In the genomic region with DNA sequence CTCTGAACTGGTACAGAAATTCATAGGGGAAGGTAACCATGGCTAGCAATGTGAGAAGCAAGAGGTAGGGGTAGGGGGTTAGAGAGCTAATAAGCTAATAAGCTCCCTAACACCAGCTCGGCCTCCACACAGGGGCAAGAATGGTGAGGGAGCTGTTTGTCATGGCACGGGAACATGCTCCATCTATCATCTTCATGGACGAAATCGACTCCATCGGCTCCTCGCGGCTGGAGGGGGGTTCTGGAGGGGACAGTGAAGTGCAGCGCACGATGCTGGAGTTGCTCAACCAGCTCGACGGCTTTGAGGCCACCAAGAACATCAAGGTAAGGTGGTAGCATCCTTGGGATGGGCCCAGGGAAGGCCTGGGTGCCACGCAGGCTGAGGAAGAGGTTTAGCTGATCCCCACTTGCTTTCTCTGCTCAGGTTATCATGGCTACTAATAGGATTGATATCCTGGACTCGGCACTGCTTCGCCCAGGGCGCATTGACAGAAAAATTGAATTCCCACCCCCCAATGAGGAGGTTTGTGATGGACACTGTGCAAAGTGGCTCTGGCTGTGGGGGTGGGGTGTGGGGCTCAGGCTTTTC, we compare ENCODE assay signal across 19 cellular contexts. TPM values are rescaled to one million over a fixed set of nuclear protein-coding genes. Genes with fewer than 3 reads are reported as not detected.
DNase-seq lines count a peak whose midpoint lies in the region; ATAC-seq and TF ChIP-seq lines count a peak whose summit lies in the region.
"Had no signal": no experiment of that assay in that cellular context is flagged by ENCODE, and none has a peak within 500 bp of the region (broad histone marks: within the 10 kb centered on the region; RNA-seq: fewer than 3 reads in every experiment).

No MANE protein-coding gene starts in this region.

- no peaks in the 10 kb centered on the region for H3K9me3 ChIP-seq in OCI-LY7 (ENCODE audit: low read length)
- H3K9me3 ChIP-seq in spleen: no peaks in the 10 kb centered on the region
- H3K9me3 ChIP-seq: ovary had no signal

- WGBS in spleen, 5 donors: 85 to 89% (median 87%) methylated on average over 15 of the region's 15 CpGs

- peaks cover 26% of the 10 kb centered on the region for H3K79me2 ChIP-seq in OCI-LY7 (ENCODE audit: insufficient read depth, low read depth, low read length)

- no peaks in the 10 kb centered on the region for H4K20me1 ChIP-seq in OCI-LY7 (ENCODE audit: insufficient read depth, low read length)

- no peak overlapping the region for H2AFZ ChIP-seq in OCI-LY7 (ENCODE audit: low read length)

- H3K4me3 ChIP-seq in OCI-LY7 (ENCODE audit: low read depth, low read length, poor library complexity, severe bottlenecking) (no peak overlapping the region), spleen (no peak overlapping the region)
- H3K4me3 ChIP-seq: ovary had no signal

- no peak overlapping the region for H3K27ac ChIP-seq in OCI-LY7 (ENCODE audit: low read depth, low read length, poor library complexity, severe bottlenecking)
- H3K27ac ChIP-seq in spleen: peak overlapping the region in 5 of 8 donors; percentile 20 to 72 (median 44)
- H3K27ac ChIP-seq: ovary had no signal

- no peaks in the 10 kb centered on the region for H3K9me3 Mint-ChIP-seq in activated T-cell treated with anti-CD3 and anti-CD28 coated beads, Interleukin-2, amount 50 U/mL, for 24 hours
- no peaks in the 10 kb centered on the region for H3K9me3 Mint-ChIP-seq in activated T-cell treated with anti-CD3 and anti-CD28 coated beads, Interleukin-2, amount 50 U/mL, for 4 hours
- H3K9me3 Mint-ChIP-seq in central memory CD8-positive, alpha-beta T cell: no peaks in the 10 kb centered on the region

- no peak for TF ChIP-seq POLR2A in spleen (IDR thresholded peaks at IDR 0.05)

- CTCF ChIA-PET in OCI-LY7 (lab: Charles Lee; ENCODE audit: unreplicated experiment): no interaction called here

- H3K27me3 ChIP-seq in spleen (replicated peaks in 1 of 7): no peaks in the 10 kb centered on the region
- H3K27me3 ChIP-seq: ovary had no signal

- H3K36me3 ChIP-seq in OCI-LY7 (ENCODE audit: insufficient read depth, low read length) (peaks cover 82% of the 10 kb centered on the region), spleen (peaks cover 7 to 75% (median 69%) of the 10 kb centered on the region in 6 donors)
- H3K36me3 ChIP-seq: ovary had no signal

- TF ChIP-seq CTCF in OCI-LY7 (conservative IDR thresholded peaks at IDR 0.05; ENCODE audit: low read length) (no peak), spleen (IDR thresholded peaks at IDR 0.05 in 8 of 11, conservative IDR thresholded peaks at IDR 0.05 in 3 of 11) (no peak)

- intact Hi-C loops in OCI-LY7 (cut with micrococcal nuclease; ENCODE audit: unreplicated experiment) (no loop called here), spleen (cut with DNase I; ENCODE audit: low total_unique reads) (no loop called here)

- no peaks in the 10 kb centered on the region for H3K9me2 ChIP-seq in OCI-LY7 (ENCODE audit: insufficient read depth, low read length)

- H3K4me1 Mint-ChIP-seq in activated T-cell treated with anti-CD3 and anti-CD28 coated beads, Interleukin-2, amount 50 U/mL, for 24 hours (ENCODE audit: low read depth): peaks cover 68% of the 10 kb centered on the region
- peaks cover 68% of the 10 kb centered on the region for H3K4me1 Mint-ChIP-seq in activated T-cell treated with anti-CD3 and anti-CD28 coated beads, Interleukin-2, amount 50 U/mL, for 4 hours (ENCODE audit: low read depth)
- H3K4me1 Mint-ChIP-seq in central memory CD8-positive, alpha-beta T cell: peaks cover 72% of the 10 kb centered on the region

- BruUV-seq in OCI-LY7 (replicated peaks; lab: Mats Ljungman, UMichigan): TSS peak; percentile 86

- peak overlapping the region; percentile 100 for H3K27ac Mint-ChIP-seq in activated T-cell treated with anti-CD3 and anti-CD28 coated beads, Interleukin-2, amount 50 U/mL, for 24 hours
- H3K27ac Mint-ChIP-seq in central memory CD8-positive, alpha-beta T cell (ENCODE audit: low read depth): peak overlapping the region; percentile 41

- H3K4me3 Mint-ChIP-seq in activated T-cell treated with anti-CD3 and anti-CD28 coated beads, Interleukin-2, amount 50 U/mL, for 24 hours: peak overlapping the region; percentile 18
- no peak overlapping the region for H3K4me3 Mint-ChIP-seq in activated T-cell treated with anti-CD3 and anti-CD28 coated beads, Interleukin-2, amount 50 U/mL, for 4 hours
- no peak overlapping the region for H3K4me3 Mint-ChIP-seq in central memory CD8-positive, alpha-beta T cell

- H3K4me2 ChIP-seq in OCI-LY7 (ENCODE audit: low read length): no peak overlapping the region

- no peak for ATAC-seq in activated T-cell treated with anti-CD3 and anti-CD28 coated beads, Interleukin-2, amount 50 U/mL, for 4 hours
- ATAC-seq in central memory CD8-positive, alpha-beta T cell (replicated peaks; ENCODE audit: extremely low read depth, poor library complexity, severe bottlenecking): no peak
- no peak for ATAC-seq in GM18870 (IDR thresholded peaks at IDR 0.05; ENCODE audit: unreplicated experiment)

- DNase-seq in activated T-cell treated with anti-CD3 and anti-CD28 coated beads, Interleukin-2, amount 50 U/mL, for 24 hours: no peak
- DNase-seq in activated T-cell treated with anti-CD3 and anti-CD28 coated beads, Interleukin-2, amount 50 U/mL, for 4 hours: no peak
- DNase-seq in OCI-LY7 (ENCODE audit: low spot score) (no peak), spleen (no peak), SIG-M5 treated with dmso at 0.1 percent for 504 hours (lab: John Stamatoyannopoulos, UW; ENCODE audit: unreplicated experiment) (no peak)
- DNase-seq in central memory CD8-positive, alpha-beta T cell (ENCODE audit: low spot score in 2 of 2): no peak
- no peak for DNase-seq in stimulated activated CD4-positive, alpha-beta T cell treated with anti-CD3 and anti-CD28 coated beads, Interleukin-4, amount 100 ng/mL, for 4 hours
- DNase-seq: activated CD4-positive, alpha-beta T cell treated with anti-CD3 and anti-CD28 coated beads for 4 hours; activated gamma-delta T cell treated with Interleukin-2 at 50 U/mL for 16 hours; effector CD8-positive, alpha-beta T cell; kidney glomerular epithelial cell; midbrain; NCI-H1105; ovary; stimulated activated naive CD4-positive, alpha-beta T cell treated with Interleukin-2 at 50 U/mL for 16 hours; T-helper 9 cell had no signal

- POLR2A ChIA-PET in OCI-LY7 (lab: Charles Lee): no interaction called here

- peaks cover 100% of the 10 kb centered on the region for H3K36me3 Mint-ChIP-seq in activated T-cell treated with anti-CD3 and anti-CD28 coated beads, Interleukin-2, amount 50 U/mL, for 24 hours (ENCODE audit: low read depth)
- peaks cover 55% of the 10 kb centered on the region for H3K36me3 Mint-ChIP-seq in activated T-cell treated with anti-CD3 and anti-CD28 coated beads, Interleukin-2, amount 50 U/mL, for 4 hours (ENCODE audit: insufficient read depth)
- peaks cover 53% of the 10 kb centered on the region for H3K36me3 Mint-ChIP-seq in central memory CD8-positive, alpha-beta T cell (ENCODE audit: insufficient read depth)

- H3K4me1 ChIP-seq in OCI-LY7 (ENCODE audit: insufficient read depth, low read length, poor library complexity, severe bottlenecking): peaks cover 25% of the 10 kb centered on the region
- H3K4me1 ChIP-seq in spleen: peaks cover 27 to 89% (median 55%) of the 10 kb centered on the region in 6 donors

- no peaks in the 10 kb centered on the region for H3K27me3 Mint-ChIP-seq in activated T-cell treated with anti-CD3 and anti-CD28 coated beads, Interleukin-2, amount 50 U/mL, for 24 hours
- H3K27me3 Mint-ChIP-seq in activated T-cell treated with anti-CD3 and anti-CD28 coated beads, Interleukin-2, amount 50 U/mL, for 4 hours (ENCODE audit: low read depth): no peaks in the 10 kb centered on the region
- no peaks in the 10 kb centered on the region for H3K27me3 Mint-ChIP-seq in central memory CD8-positive, alpha-beta T cell

RNA-seq across cellular contexts. Expression of gene FTSJ3, which starts 3.5 kb away (rescaled TPM):
- total RNA-seq in activated T-cell treated with anti-CD3 and anti-CD28 coated beads, Interleukin-2, amount 50 U/mL, for 4 hours: 100 to 1,000 TPM; 123 to 169 (median 157) TPM
- 32.4 and 43.0 TPM in 2 replicates for total RNA-seq in OCI-LY7 (2014; rRNA removed; shearing (Covaris generic))
- total RNA-seq in OCI-LY7 (2022) (38.2 and 49.0 TPM in 2 replicates), spleen (10 to 100 TPM; 26.1 to 45.7 (median 37.7) TPM)
- polyA plus RNA-seq in spleen: 10 to 100 TPM; 13.5 to 22.9 (median 16.3) TPM

RNA-seq across cellular contexts. Expression of gene PSMC5, which starts 3.8 kb away (rescaled TPM):
- 100 to 1,000 TPM; 272 to 298 (median 280) TPM for total RNA-seq in activated T-cell treated with anti-CD3 and anti-CD28 coated beads, Interleukin-2, amount 50 U/mL, for 4 hours
- total RNA-seq in OCI-LY7 (2014; rRNA removed; shearing (Covaris generic)): 32.6 and 42.7 TPM in 2 replicates
- total RNA-seq in OCI-LY7 (2022) (80.0 and 105 TPM in 2 replicates), spleen (100 to 1,000 TPM in 2 of 7 donors, 10 to 100 TPM in 5; 74.5 to 102 (median 97.2) TPM)
- polyA plus RNA-seq in spleen: 100 to 1,000 TPM; 135 to 175 (median 147) TPM

RNA-seq across cellular contexts. Expression of gene SMARCD2, which starts 11.5 kb away (rescaled TPM):
- 10 to 100 TPM; 81.4 to 87.9 (median 83.8) TPM for total RNA-seq in activated T-cell treated with anti-CD3 and anti-CD28 coated beads, Interleukin-2, amount 50 U/mL, for 4 hours
- 112 and 120 TPM in 2 replicates for total RNA-seq in OCI-LY7 (2014; rRNA removed; shearing (Covaris generic))
- total RNA-seq in OCI-LY7 (2022): 127 and 136 TPM in 2 replicates
- 100 to 1,000 TPM in 3 of 7 donors, 10 to 100 TPM in 4; 76.5 to 154 (median 95.7) TPM for total RNA-seq in spleen
- 10 to 100 TPM; 47.3 to 84.8 (median 57.9) TPM for polyA plus RNA-seq in spleen

RNA-seq across cellular contexts. Expression of gene CSH2, which starts 42.5 kb away (rescaled TPM):
- total RNA-seq in activated T-cell treated with anti-CD3 and anti-CD28 coated beads, Interleukin-2, amount 50 U/mL, for 4 hours: not detected
- total RNA-seq in OCI-LY7 (2014; rRNA removed; shearing (Covaris generic)): not detected in 2 replicates
- not detected in 2 replicates for total RNA-seq in OCI-LY7 (2022)
- not detected for total RNA-seq in spleen
- polyA plus RNA-seq in spleen: not detected
- total RNA-seq: ovary, skeletal muscle tissue had no signal
- polyA plus RNA-seq: AG04450, ovary had no signal

RNA-seq across cellular contexts. Expression of gene GH2, which starts 50.7 kb away (rescaled TPM):
- not detected for total RNA-seq in activated T-cell treated with anti-CD3 and anti-CD28 coated beads, Interleukin-2, amount 50 U/mL, for 4 hours
- not detected in 2 replicates for total RNA-seq in OCI-LY7 (2014; rRNA removed; shearing (Covaris generic))
- total RNA-seq in OCI-LY7 (2022) (not detected in 2 replicates), spleen (not detected)
- not detected for polyA plus RNA-seq in spleen
- total RNA-seq: ovary, skeletal muscle tissue had no signal
- polyA plus RNA-seq: AG04450, ovary had no signal
